In the genomic region with DNA sequence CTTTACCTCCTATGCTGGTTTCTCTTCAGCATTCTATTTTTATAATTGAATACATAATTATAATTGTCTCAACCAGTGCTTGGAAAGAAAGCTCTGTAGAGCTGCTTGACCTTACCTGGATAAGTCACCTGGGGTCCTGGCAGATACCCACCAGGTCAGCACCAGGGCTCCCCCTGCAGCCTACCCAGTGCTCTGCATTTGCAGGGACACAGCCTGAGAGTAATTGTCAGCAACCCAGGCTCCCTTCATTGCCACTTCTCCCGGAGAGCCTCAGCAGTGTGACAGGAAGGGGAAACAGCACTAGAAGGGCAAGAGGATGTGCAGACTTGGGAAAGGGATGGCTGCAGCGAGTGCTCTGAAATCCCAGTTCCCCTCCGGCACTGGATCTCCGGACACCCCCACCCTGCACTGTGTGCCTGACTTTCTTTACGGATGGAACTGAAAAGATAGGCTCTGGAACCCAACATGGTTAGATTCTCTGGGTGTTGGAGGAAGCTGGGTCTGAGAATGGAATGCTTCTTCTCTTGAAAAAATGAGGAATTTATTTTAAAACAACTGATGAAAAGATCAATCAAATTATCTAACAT, we compare ENCODE assay signal across 10 cellular contexts. TPM values are rescaled to one million over a fixed set of nuclear protein-coding genes. Genes with fewer than 3 reads are reported as not detected.
DNase-seq lines count a peak whose midpoint lies in the region; ATAC-seq, FAIRE-seq and TF ChIP-seq lines count a peak whose summit lies in the region.
"Had no signal": no experiment of that assay in that cellular context is flagged by ENCODE, and none has a peak within 500 bp of the region (broad histone marks: within the 10 kb centered on the region; RNA-seq: fewer than 3 reads in every experiment).

No MANE protein-coding gene starts in this region.

- in situ Hi-C loops in HAP-1 (cut with MboI; ENCODE audit: low sequenced_read_pairs), result no loop called here

- peaks cover 2% of the 10 kb centered on the region for H3K27me3 Mint-ChIP-seq in neural progenitor cell (ENCODE audit: insufficient read depth, low read depth)

- no peak overlapping the region for H2AFZ ChIP-seq in OCI-LY1 (ENCODE audit: low read length)
- H2AFZ ChIP-seq in neural progenitor cell (replicated peaks), result peak overlapping the region; percentile 98

- no peak overlapping the region for H3K27ac ChIP-seq in OCI-LY1 (ENCODE audit: low read depth, low read length, poor library complexity, severe bottlenecking)
- H3K27ac ChIP-seq in neural progenitor cell, result no peak overlapping the region

- no peaks in the 10 kb centered on the region for H3K9me3 ChIP-seq in HAP-1
- peaks cover 5% of the 10 kb centered on the region; the same call in 1 of the 2 replicates for H3K9me3 ChIP-seq in OCI-LY1 (ENCODE audit: low read length)
- no peaks in the 10 kb centered on the region for H3K9me3 ChIP-seq in neural progenitor cell (ENCODE audit: low read depth)

- H3K27me3 ChIP-seq in HAP-1 (ENCODE audit: low read depth), result 0 out of 2 replicates have a peak, but pooled peaks cover 2% of the 10 kb centered on the region
- H3K27me3 ChIP-seq in OCI-LY1 (ENCODE audit: insufficient read depth, low read length), result peaks cover under 1% of the 10 kb centered on the region; the same call in 1 of the 2 replicates
- H3K27me3 ChIP-seq in bronchial epithelial cell (ENCODE audit: control insufficient read depth, insufficient read depth, low read length), result peaks cover 2% of the 10 kb centered on the region
- H3K27me3 ChIP-seq in neural progenitor cell, result no peaks in the 10 kb centered on the region

- H3K27ac Mint-ChIP-seq in neural progenitor cell, result no peak overlapping the region

- H3K4me3 ChIP-seq in HAP-1 (no peak overlapping the region), OCI-LY1 (ENCODE audit: low read depth, low read length, poor library complexity, severe bottlenecking) (no peak overlapping the region), bronchial epithelial cell (ENCODE audit: low read depth, low read length) (no peak overlapping the region), neural progenitor cell (no peak overlapping the region)

- no peaks in the 10 kb centered on the region for H3K36me3 Mint-ChIP-seq in neural progenitor cell

- 0 out of 2 replicates have a peak, but pooled peaks cover 4% of the 10 kb centered on the region for H3K9me2 ChIP-seq in OCI-LY1 (ENCODE audit: low read depth, low read length)

- H3F3A ChIP-seq in OCI-LY1 (ENCODE audit: insufficient read depth, low read length) (no peaks in the 10 kb centered on the region), neural progenitor cell (ENCODE audit: low read depth) (no peaks in the 10 kb centered on the region)

- no peak for FAIRE-seq in bronchial epithelial cell (lab: Jason Lieb, UNC)
- no peak for FAIRE-seq in RCC 7860 (lab: Jason Lieb, UNC)

- no peaks in the 10 kb centered on the region for H4K20me1 ChIP-seq in OCI-LY1 (ENCODE audit: insufficient read depth, low read length)
- H4K20me1 ChIP-seq in neural progenitor cell (ENCODE audit: low read depth), result no peaks in the 10 kb centered on the region

- H3K36me3 ChIP-seq in HAP-1 (replicated peaks) (no peaks in the 10 kb centered on the region), OCI-LY1 (ENCODE audit: insufficient read depth, low read length) (no peaks in the 10 kb centered on the region; the same call in 1 of the 2 replicates), bronchial epithelial cell (ENCODE audit: control insufficient read depth, insufficient read depth, low read length) (no peaks in the 10 kb centered on the region), neural progenitor cell (no peaks in the 10 kb centered on the region)

- TF ChIP-seq CTCF in OCI-LY1 (IDR thresholded peaks at IDR 0.05; ENCODE audit: low read length) (peak; percentile 97), bronchial epithelial cell (IDR thresholded peaks at IDR 0.05; ENCODE audit: insufficient read depth, low read length, severe bottlenecking) (peak; percentile 57), neural progenitor cell (IDR thresholded peaks at IDR 0.05) (peak; percentile 78)

- H3K4me3 Mint-ChIP-seq in neural progenitor cell, result no peak overlapping the region

- peak; percentile 1 to 45 for DNase-seq in NCI-H2081 (lab: John Stamatoyannopoulos, UW)
- no peak for DNase-seq in NCI-H2081 treated with DMSO at 0.1 percent for 48 hours (lab: John Stamatoyannopoulos, UW)
- peak; percentile 31 to 72 for DNase-seq in HAP-1 (ENCODE audit: low spot score in 2 of 2)
- peak; percentile 21 for DNase-seq in bronchial epithelial cell (ENCODE audit: low read depth)
- DNase-seq in neural progenitor cell (ENCODE audit: low spot score), result peak; percentile 65
- no peak for DNase-seq in RCC 7860 (ENCODE audit: low spot score)

- no peaks in the 10 kb centered on the region for H3K9me3 Mint-ChIP-seq in neural progenitor cell

- no peaks in the 10 kb centered on the region for H3K4me1 Mint-ChIP-seq in neural progenitor cell

- H3K4me1 ChIP-seq in HAP-1 (no peaks in the 10 kb centered on the region), OCI-LY1 (ENCODE audit: insufficient read depth, low read length, severe bottlenecking) (no peaks in the 10 kb centered on the region), neural progenitor cell (no peaks in the 10 kb centered on the region)

- no peak overlapping the region for H3K4me2 ChIP-seq in OCI-LY1 (ENCODE audit: low read length)
- H3K4me2 ChIP-seq in neural progenitor cell, result peak overlapping the region; percentile 40

- no peaks in the 10 kb centered on the region for H3K79me2 ChIP-seq in OCI-LY1 (ENCODE audit: insufficient read depth, low read length)
- no peaks in the 10 kb centered on the region for H3K79me2 ChIP-seq in neural progenitor cell (ENCODE audit: low read depth)

- H3K9ac ChIP-seq in OCI-LY1 (ENCODE audit: low read length) (no peak overlapping the region), neural progenitor cell (no peak overlapping the region)

- no peak for ATAC-seq in GM21825 (IDR thresholded peaks at IDR 0.05; ENCODE audit: unreplicated experiment)

RNA-seq across cellular contexts. Expression of a gene that starts 11.4 kb away (rescaled TPM):
- total RNA-seq in bronchial epithelial cell (not detected in 2 replicates), neural progenitor cell (ENCODE audit: low replicate concordance) (not detected in 2 replicates)
- total RNA-seq: activated CD8-positive, alpha-beta memory T cell treated with anti-CD3 and anti-CD28 coated beads for 36 hours; renal cortical epithelial cell had no signal

RNA-seq across cellular contexts. Expression of a gene that starts 22.6 kb away (rescaled TPM):
- total RNA-seq in bronchial epithelial cell, result 138 and 232 TPM in 2 replicates
- 146 and 154 TPM in 2 replicates for total RNA-seq in neural progenitor cell (ENCODE audit: low replicate concordance)

RNA-seq across cellular contexts. Expression of a gene that starts 35.8 kb away (rescaled TPM):
- 0.79 and 2.8 TPM in 2 replicates for total RNA-seq in bronchial epithelial cell
- total RNA-seq in neural progenitor cell (ENCODE audit: low replicate concordance), result 1.1 and 2.2 TPM in 2 replicates

RNA-seq across cellular contexts. Expression of a gene that starts 41.1 kb away (rescaled TPM):
- total RNA-seq in bronchial epithelial cell (207 and 237 TPM in 2 replicates), neural progenitor cell (ENCODE audit: low replicate concordance) (229 and 266 TPM in 2 replicates)

RNA-seq across cellular contexts. Expression of a gene that starts 44.0 kb away (rescaled TPM):
- total RNA-seq in bronchial epithelial cell, result 69.0 and 72.8 TPM in 2 replicates
- total RNA-seq in neural progenitor cell (ENCODE audit: low replicate concordance), result 7.1 and 13.5 TPM in 2 replicates

Comparison
In these comparisons a context has a peak if more than half of its experiments do, and no peak if none do; other contexts are left out.
1. DNase-seq: peak in NCI-H2081 (2 of 2), HAP-1 (2 of 2), bronchial epithelial cell (single experiment) and neural progenitor cell (single experiment); none in NCI-H2081 treated with DMSO at 0.1 percent for 48 hours (single experiment) and RCC 7860 (single experiment).
2. Peak in every context shown above with its lines, with median percentiles within 50 percentile points of each other: CTCF ChIP-seq.